In genomic region chr7:4776160-4776623, GRCh38 we compare ENCODE assay signal across 8 cellular contexts. TPM values are rescaled to one million over a fixed set of nuclear protein-coding genes. Genes with fewer than 3 reads are reported as not detected.
DNase-seq lines count a peak whose midpoint lies in the region; ATAC-seq and TF ChIP-seq lines count a peak whose summit lies in the region.

No MANE protein-coding gene starts in this region.

- H3K27ac ChIP-seq in KOPT-K1 (ENCODE audit: low read depth, low read length, poor library complexity, severe bottlenecking) (peak overlapping the region; percentile 83), cingulate gyrus (ENCODE audit: low read depth, low read length) (peak overlapping the region; percentile 84), muscle layer of colon (ENCODE audit: low read depth, low read length) (peak overlapping the region; percentile 82)

- H3K4me3 ChIP-seq in AG09309 (ENCODE audit: control insufficient read depth, low read depth, low read length) (peak overlapping the region; percentile 100), muscle layer of colon (ENCODE audit: low read depth in 1 of 2, low read length in 2 of 2) (peak overlapping the region; percentile 84 to 95)

- H3K36me3 ChIP-seq in KOPT-K1 (ENCODE audit: insufficient read depth, low read length) (peaks cover 36% of the 10 kb centered on the region), muscle layer of colon (ENCODE audit: insufficient read depth, low read length) (peaks cover 11% of the 10 kb centered on the region)

- no peak for TF ChIP-seq CTCF in AG09309 (IDR thresholded peaks at IDR 0.05; ENCODE audit: control insufficient read depth, insufficient read depth, low read depth, low read length, missing control alignments)

- H3K9ac ChIP-seq in muscle layer of colon (ENCODE audit: low read length) = peak overlapping the region; percentile 77

- ATAC-seq in HG03520 (IDR thresholded peaks at IDR 0.05; ENCODE audit: unreplicated experiment) (no peak), HG02885 (IDR thresholded peaks at IDR 0.05; ENCODE audit: poor library complexity, unreplicated experiment) (no peak)

- intact Hi-C loops in posterior vena cava (cut with DNase I) = no loop called here

- H3K9me3 ChIP-seq in KOPT-K1 (ENCODE audit: insufficient read depth, low read length, poor library complexity, severe bottlenecking) (no peaks in the 10 kb centered on the region), muscle layer of colon (ENCODE audit: low read length) (no peaks in the 10 kb centered on the region)

- H3K4me1 ChIP-seq in muscle layer of colon (ENCODE audit: insufficient read depth, low read length) = peaks cover 32% of the 10 kb centered on the region

- DNase-seq in AG09309 (ENCODE audit: low read depth) (peak; percentile 8), posterior vena cava (ENCODE audit: low spot score) (no peak), NCI-H524 (lab: John Stamatoyannopoulos, UW) (no peak)

- no peaks in the 10 kb centered on the region for H3K27me3 ChIP-seq in muscle layer of colon (ENCODE audit: control insufficient read depth in 1 of 2, insufficient read depth in 2 of 2, low read length in 2 of 2)

RNA-seq across cellular contexts. Expression of gene AP5Z1, which starts 0.8 kb away (rescaled TPM):
- total RNA-seq in posterior vena cava = 10 to 100 TPM; 27.8 to 29.0 TPM
